1 cellular context compared by ENCODE assay signal in the genomic region with DNA sequence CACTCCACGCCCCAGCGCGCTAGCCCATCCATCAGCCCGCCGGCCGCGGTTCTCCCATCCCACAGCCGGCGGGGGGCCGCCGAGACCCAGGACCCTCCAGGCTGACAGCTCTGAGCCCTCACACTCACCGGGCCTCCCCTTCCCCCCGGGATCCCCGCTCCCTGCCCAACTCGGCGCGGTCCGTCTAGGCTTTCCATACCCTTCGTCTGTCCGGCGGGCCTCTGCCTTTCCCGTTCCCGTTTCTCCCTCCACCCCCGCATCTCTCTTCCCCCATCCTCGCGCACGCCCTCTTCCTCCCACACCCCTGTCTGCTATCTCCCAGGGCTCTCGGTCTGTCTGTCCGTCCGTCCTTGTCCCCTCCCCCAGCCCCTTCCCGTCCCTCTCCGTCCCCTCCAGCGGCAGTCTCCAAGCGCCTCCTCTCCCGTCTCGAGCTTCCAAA.
TF ChIP-seq lines count a peak whose summit lies in the region.

No MANE protein-coding gene starts in this region.

TF ChIP-seq in SK-N-SH, 30 proteins besides CTCF, POLR2A, EP300 and RAD21 (continued from another document):
- TF ChIP-seq, protein P1, sequence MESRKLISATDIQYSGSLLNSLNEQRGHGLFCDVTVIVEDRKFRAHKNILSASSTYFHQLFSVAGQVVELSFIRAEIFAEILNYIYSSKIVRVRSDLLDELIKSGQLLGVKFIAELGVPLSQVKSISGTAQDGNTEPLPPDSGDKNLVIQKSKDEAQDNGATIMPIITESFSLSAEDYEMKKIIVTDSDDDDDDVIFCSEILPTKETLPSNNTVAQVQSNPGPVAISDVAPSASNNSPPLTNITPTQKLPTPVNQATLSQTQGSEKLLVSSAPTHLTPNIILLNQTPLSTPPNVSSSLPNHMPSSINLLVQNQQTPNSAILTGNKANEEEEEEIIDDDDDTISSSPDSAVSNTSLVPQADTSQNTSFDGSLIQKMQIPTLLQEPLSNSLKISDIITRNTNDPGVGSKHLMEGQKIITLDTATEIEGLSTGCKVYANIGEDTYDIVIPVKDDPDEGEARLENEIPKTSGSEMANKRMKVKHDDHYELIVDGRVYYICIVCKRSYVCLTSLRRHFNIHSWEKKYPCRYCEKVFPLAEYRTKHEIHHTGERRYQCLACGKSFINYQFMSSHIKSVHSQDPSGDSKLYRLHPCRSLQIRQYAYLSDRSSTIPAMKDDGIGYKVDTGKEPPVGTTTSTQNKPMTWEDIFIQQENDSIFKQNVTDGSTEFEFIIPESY (IDR thresholded peaks at IDR 0.05; ENCODE audit: borderline replicate concordance, low read depth), result no peak
- TF ChIP-seq, protein P2, sequence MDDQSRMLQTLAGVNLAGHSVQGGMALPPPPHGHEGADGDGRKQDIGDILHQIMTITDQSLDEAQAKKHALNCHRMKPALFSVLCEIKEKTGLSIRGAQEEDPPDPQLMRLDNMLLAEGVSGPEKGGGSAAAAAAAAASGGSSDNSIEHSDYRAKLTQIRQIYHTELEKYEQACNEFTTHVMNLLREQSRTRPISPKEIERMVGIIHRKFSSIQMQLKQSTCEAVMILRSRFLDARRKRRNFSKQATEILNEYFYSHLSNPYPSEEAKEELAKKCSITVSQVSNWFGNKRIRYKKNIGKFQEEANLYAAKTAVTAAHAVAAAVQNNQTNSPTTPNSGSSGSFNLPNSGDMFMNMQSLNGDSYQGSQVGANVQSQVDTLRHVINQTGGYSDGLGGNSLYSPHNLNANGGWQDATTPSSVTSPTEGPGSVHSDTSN (IDR thresholded peaks at IDR 0.05), result no peak
- TF ChIP-seq, protein P3, sequence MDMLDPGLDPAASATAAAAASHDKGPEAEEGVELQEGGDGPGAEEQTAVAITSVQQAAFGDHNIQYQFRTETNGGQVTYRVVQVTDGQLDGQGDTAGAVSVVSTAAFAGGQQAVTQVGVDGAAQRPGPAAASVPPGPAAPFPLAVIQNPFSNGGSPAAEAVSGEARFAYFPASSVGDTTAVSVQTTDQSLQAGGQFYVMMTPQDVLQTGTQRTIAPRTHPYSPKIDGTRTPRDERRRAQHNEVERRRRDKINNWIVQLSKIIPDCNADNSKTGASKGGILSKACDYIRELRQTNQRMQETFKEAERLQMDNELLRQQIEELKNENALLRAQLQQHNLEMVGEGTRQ (IDR thresholded peaks at IDR 0.05; ENCODE audit: borderline replicate concordance, low read depth, low read length), result no peak
- TF ChIP-seq TCF12 (IDR thresholded peaks at IDR 0.05) (no peak), ELF1 (IDR thresholded peaks at IDR 0.05) (no peak), YY1 (IDR thresholded peaks at IDR 0.05; ENCODE audit: low read depth) (no peak), FOSL2 (IDR thresholded peaks at IDR 0.05; ENCODE audit: borderline replicate concordance, low read depth) (no peak), GATA2 (CRISPR knock-in tag; IDR thresholded peaks at IDR 0.05) (no peak), NFIC (IDR thresholded peaks at IDR 0.05; ENCODE audit: borderline replicate concordance) (no peak)
